12 cellular contexts compared by ENCODE assay signal in the genomic region with DNA sequence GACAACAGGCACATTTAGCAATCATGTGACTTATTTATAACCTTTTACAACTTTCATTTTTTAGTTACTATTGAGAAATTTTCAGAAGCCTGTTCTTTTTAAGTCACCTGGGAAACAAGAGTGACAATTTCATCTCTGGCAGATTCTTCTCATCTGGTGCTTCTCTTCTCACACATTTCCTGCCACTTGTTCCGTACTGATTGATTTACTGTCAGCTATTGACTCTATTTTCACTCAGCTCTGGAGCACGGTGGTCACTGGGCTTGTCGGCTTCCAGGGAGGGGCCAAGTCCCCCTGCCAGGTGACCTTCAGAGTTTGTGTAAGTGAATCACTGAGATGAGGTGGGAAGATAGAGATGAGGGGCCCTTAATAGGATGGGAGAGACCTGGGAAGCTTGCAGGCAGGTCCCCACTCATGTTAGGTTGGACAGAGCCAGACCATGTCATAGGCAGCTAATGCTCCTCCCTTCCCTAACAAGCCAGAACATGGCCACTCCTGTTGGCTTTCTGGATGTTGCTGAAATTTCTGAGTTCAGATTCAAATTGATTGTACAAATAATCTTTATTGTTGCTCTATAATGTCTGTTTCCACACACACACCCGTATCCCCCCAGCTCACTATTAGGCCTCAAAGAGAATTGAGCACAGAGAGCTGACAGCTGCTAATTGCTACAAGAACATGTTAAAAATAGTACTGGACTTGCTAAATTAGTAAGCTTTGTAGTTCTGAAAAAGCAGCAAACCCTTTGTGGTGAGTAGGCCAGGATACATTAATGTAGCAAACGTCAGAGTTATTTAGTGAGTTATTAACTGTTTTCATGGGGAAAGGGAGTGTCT. TPM values are rescaled to one million over a fixed set of nuclear protein-coding genes. Genes with fewer than 3 reads are reported as not detected.
DNase-seq lines count a peak whose midpoint lies in the region; ATAC-seq and TF ChIP-seq lines count a peak whose summit lies in the region.
"Had no signal": no experiment of that assay in that cellular context is flagged by ENCODE, and none has a peak within 500 bp of the region (broad histone marks: within the 10 kb centered on the region; RNA-seq: fewer than 3 reads in every experiment).

No MANE protein-coding gene starts in this region.

- no peaks in the 10 kb centered on the region for H3K4me1 Mint-ChIP-seq in activated CD8-positive, alpha-beta T cell treated with anti-CD3 and anti-CD28 coated beads for 36 hours (ENCODE audit: low read depth)
- peaks cover 6% of the 10 kb centered on the region for H3K4me1 Mint-ChIP-seq in activated CD8-positive, alpha-beta T cell treated with anti-CD3 and anti-CD28 coated beads, Interleukin-2, amount 10 ng/mL, durations not matched to agents 7 days and 5 days (ENCODE audit: low read depth)
- peaks cover 7% of the 10 kb centered on the region for H3K4me1 Mint-ChIP-seq in stimulated activated effector memory CD8-positive, alpha-beta T cell treated with anti-CD3 and anti-CD28 coated beads, Interleukin-12 subunit alpha, Interleukin-12 subunit beta, amount 100 ng/mL, for 72 hours

- POLR2A ChIA-PET in activated CD8-positive, alpha-beta T cell treated with anti-CD3 and anti-CD28 coated beads for 36 hours (lab: Charles Lee): interaction anchor here (0.6 to 1.7 kb wide), 3 partner anchors 89 to 315 kb away, joined by 3 to 7 read pairs (median 4); no protein-coding TSS in a partner anchor
- POLR2A ChIA-PET in activated CD8-positive, alpha-beta T cell treated with anti-CD3 and anti-CD28 coated beads, Interleukin-2, amount 10 ng/mL, durations not matched to agents 7 days and 5 days (lab: Charles Lee): interaction anchor here (0.6 to 0.7 kb wide), 2 partner anchors 34 to 94 kb away, joined by 3 to 5 read pairs; no protein-coding TSS in a partner anchor

- TF ChIP-seq CTCF in activated CD8-positive, alpha-beta T cell treated with anti-CD3 and anti-CD28 coated beads for 36 hours (IDR thresholded peaks at IDR 0.05): no peak

- H3K27ac Mint-ChIP-seq in activated CD8-positive, alpha-beta T cell treated with anti-CD3 and anti-CD28 coated beads for 36 hours: no peak overlapping the region
- H3K27ac Mint-ChIP-seq in activated CD8-positive, alpha-beta T cell treated with anti-CD3 and anti-CD28 coated beads, Interleukin-2, amount 10 ng/mL, durations not matched to agents 7 days and 5 days: no peak overlapping the region
- no peak overlapping the region for H3K27ac Mint-ChIP-seq in stimulated activated effector memory CD8-positive, alpha-beta T cell treated with anti-CD3 and anti-CD28 coated beads, Interleukin-12 subunit alpha, Interleukin-12 subunit beta, amount 100 ng/mL, for 72 hours

- no peaks in the 10 kb centered on the region for H3K9me3 Mint-ChIP-seq in activated CD8-positive, alpha-beta T cell treated with anti-CD3 and anti-CD28 coated beads for 36 hours
- no peaks in the 10 kb centered on the region for H3K9me3 Mint-ChIP-seq in activated CD8-positive, alpha-beta T cell treated with anti-CD3 and anti-CD28 coated beads, Interleukin-2, amount 10 ng/mL, durations not matched to agents 7 days and 5 days (ENCODE audit: insufficient read depth)
- no peaks in the 10 kb centered on the region for H3K9me3 Mint-ChIP-seq in stimulated activated effector memory CD8-positive, alpha-beta T cell treated with anti-CD3 and anti-CD28 coated beads, Interleukin-12 subunit alpha, Interleukin-12 subunit beta, amount 100 ng/mL, for 72 hours

- H3K27me3 Mint-ChIP-seq in activated CD8-positive, alpha-beta T cell treated with anti-CD3 and anti-CD28 coated beads for 36 hours: no peaks in the 10 kb centered on the region
- no peaks in the 10 kb centered on the region for H3K27me3 Mint-ChIP-seq in activated CD8-positive, alpha-beta T cell treated with anti-CD3 and anti-CD28 coated beads, Interleukin-2, amount 10 ng/mL, durations not matched to agents 7 days and 5 days (ENCODE audit: low read depth)

- peak; percentile 34 for ATAC-seq in activated CD8-positive, alpha-beta T cell treated with anti-CD3 and anti-CD28 coated beads for 36 hours
- no peak for ATAC-seq in activated CD8-positive, alpha-beta T cell treated with anti-CD3 and anti-CD28 coated beads, Interleukin-2, amount 10 ng/mL, durations not matched to agents 7 days and 5 days
- ATAC-seq in HG02588 (IDR thresholded peaks at IDR 0.05; ENCODE audit: unreplicated experiment) (peak; percentile 83), HG03521 (IDR thresholded peaks at IDR 0.05; ENCODE audit: unreplicated experiment) (peak; percentile 75)
- ATAC-seq in stimulated activated effector memory CD8-positive, alpha-beta T cell treated with anti-CD3 and anti-CD28 coated beads, Interleukin-12 subunit alpha, Interleukin-12 subunit beta, amount 100 ng/mL, for 72 hours: peak; percentile 75
- ATAC-seq: A549 had no signal

- peaks cover 9% of the 10 kb centered on the region for H3K36me3 Mint-ChIP-seq in activated CD8-positive, alpha-beta T cell treated with anti-CD3 and anti-CD28 coated beads for 36 hours (ENCODE audit: low read depth)
- peaks cover 11% of the 10 kb centered on the region for H3K36me3 Mint-ChIP-seq in activated CD8-positive, alpha-beta T cell treated with anti-CD3 and anti-CD28 coated beads, Interleukin-2, amount 10 ng/mL, durations not matched to agents 7 days and 5 days (ENCODE audit: low read depth)
- no peaks in the 10 kb centered on the region for H3K36me3 Mint-ChIP-seq in stimulated activated effector memory CD8-positive, alpha-beta T cell treated with anti-CD3 and anti-CD28 coated beads, Interleukin-12 subunit alpha, Interleukin-12 subunit beta, amount 100 ng/mL, for 72 hours

- intact Hi-C loops in activated CD8-positive, alpha-beta T cell treated with anti-CD3 and anti-CD28 coated beads for 36 hours (cut with micrococcal nuclease): no loop called here

- DNase-seq in activated CD8-positive, alpha-beta T cell treated with anti-CD3 and anti-CD28 coated beads for 36 hours: no peak
- no peak for DNase-seq in activated CD8-positive, alpha-beta T cell treated with anti-CD3 and anti-CD28 coated beads, Interleukin-2, amount 10 ng/mL, durations not matched to agents 7 days and 5 days
- peak in 1 of 2 donors; percentile 72 for DNase-seq in stimulated activated effector memory CD8-positive, alpha-beta T cell treated with anti-CD3 and anti-CD28 coated beads, Interleukin-12 subunit alpha, Interleukin-12 subunit beta, amount 100 ng/mL, for 72 hours (ENCODE audit: low spot score in 2 of 2)
- DNase-seq in DMS114 treated with DMSO at 0.1 percent for 48 hours (lab: John Stamatoyannopoulos, UW; ENCODE audit: unreplicated experiment) (no peak), COLO668 (lab: John Stamatoyannopoulos, UW; ENCODE audit: unreplicated experiment) (no peak), NCI-H1694 (lab: John Stamatoyannopoulos, UW) (no peak)
- DNase-seq: activated effector memory CD4-positive, alpha-beta T cell treated with Interleukin-2 at 50 U/mL for 16 hours; NCI-H146; SW 1271 had no signal

- no peak overlapping the region for H3K4me3 Mint-ChIP-seq in activated CD8-positive, alpha-beta T cell treated with anti-CD3 and anti-CD28 coated beads for 36 hours
- no peak overlapping the region for H3K4me3 Mint-ChIP-seq in activated CD8-positive, alpha-beta T cell treated with anti-CD3 and anti-CD28 coated beads, Interleukin-2, amount 10 ng/mL, durations not matched to agents 7 days and 5 days
- H3K4me3 Mint-ChIP-seq in stimulated activated effector memory CD8-positive, alpha-beta T cell treated with anti-CD3 and anti-CD28 coated beads, Interleukin-12 subunit alpha, Interleukin-12 subunit beta, amount 100 ng/mL, for 72 hours: no peak overlapping the region

- CTCF ChIA-PET in activated CD8-positive, alpha-beta T cell treated with anti-CD3 and anti-CD28 coated beads for 36 hours (lab: Charles Lee): interaction anchor here (0.9 to 1.8 kb wide), 4 partner anchors 12 to 136 kb away, joined by 3 to 6 read pairs (median 4); no protein-coding TSS in a partner anchor
- CTCF ChIA-PET in activated CD8-positive, alpha-beta T cell treated with anti-CD3 and anti-CD28 coated beads, Interleukin-2, amount 10 ng/mL, durations not matched to agents 7 days and 5 days (lab: Charles Lee): interaction anchor here (0.9 to 1.4 kb wide), 4 partner anchors 9 to 112 kb away, joined by 3 to 5 read pairs (median 3); no protein-coding TSS in a partner anchor

RNA-seq across cellular contexts. Expression of gene DUSP22, which starts 13.3 kb away (rescaled TPM):
- 10 to 100 TPM; 32.5 to 34.2 TPM for total RNA-seq in activated CD8-positive, alpha-beta T cell treated with anti-CD3 and anti-CD28 coated beads for 36 hours
- 10 to 100 TPM; 32.6 to 33.2 TPM for total RNA-seq in activated CD8-positive, alpha-beta T cell treated with anti-CD3 and anti-CD28 coated beads, Interleukin-2, amount 10 ng/mL, durations not matched to agents 7 days and 5 days
